ENCODE assay signal across 15 cellular contexts in the genomic region with DNA sequence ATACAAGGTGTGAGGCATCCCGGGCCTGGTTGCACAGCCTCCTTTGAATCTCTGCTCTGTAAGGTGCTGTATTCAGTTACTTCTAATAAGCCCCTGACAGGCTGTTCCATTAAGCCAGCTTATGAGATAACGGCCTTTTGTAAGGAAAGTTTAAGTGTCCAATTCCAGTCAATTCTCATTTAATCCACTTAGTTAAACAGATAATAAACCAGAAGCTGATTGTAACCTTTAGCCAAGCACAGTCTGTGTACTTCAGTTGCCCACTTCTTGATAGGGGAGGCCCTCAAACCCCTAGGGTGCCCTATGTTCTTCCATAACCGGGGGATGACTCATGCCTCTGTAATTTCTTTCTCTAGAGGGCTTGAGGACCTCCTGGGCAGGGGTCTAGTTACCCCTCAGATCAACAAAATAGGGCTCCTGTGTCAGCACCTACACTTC.
A peak's percentile ranks its signal among the peaks of the same experiment; 100 is the strongest.
DNase-seq lines count a peak whose midpoint lies in the region; ATAC-seq, FAIRE-seq and TF ChIP-seq lines count a peak whose summit lies in the region.
"Had no signal": no experiment of that assay in that cellular context is flagged by ENCODE, and none has a peak within 500 bp of the region (broad histone marks: within the 10 kb centered on the region; RNA-seq: fewer than 3 reads in every experiment).

No MANE protein-coding gene starts in this region.

- H3K4me3 Mint-ChIP-seq in GM23338 (no peak overlapping the region), astrocyte (ENCODE audit: unreplicated experiment) (no peak overlapping the region)
- H3K4me3 Mint-ChIP-seq: CD4-positive, alpha-beta memory T cell had no signal

- no peak overlapping the region for H2BK5ac ChIP-seq in mesenchymal stem cell (ENCODE audit: low read depth, low read length, poor library complexity, severe bottlenecking)

- H3K9me3 ChIP-seq in astrocyte (ENCODE audit: insufficient read depth, low read depth, low read length), result no peaks in the 10 kb centered on the region
- H3K9me3 ChIP-seq in mesenchymal stem cell (ENCODE audit: control insufficient read depth, low read length), result no peaks in the 10 kb centered on the region
- no peaks in the 10 kb centered on the region for H3K9me3 ChIP-seq in lower lobe of right lung
- H3K9me3 ChIP-seq: thyroid gland had no signal

- H3K79me2 ChIP-seq in GM23338 (replicated peaks; ENCODE audit: insufficient read depth), result no peaks in the 10 kb centered on the region
- no peaks in the 10 kb centered on the region for H3K79me2 ChIP-seq in astrocyte (ENCODE audit: insufficient read depth, low read length)

- peaks cover 2% of the 10 kb centered on the region for H3K27me3 Mint-ChIP-seq in GM23338 (ENCODE audit: insufficient read depth, low read depth, poor library complexity)
- no peaks in the 10 kb centered on the region for H3K27me3 Mint-ChIP-seq in astrocyte (ENCODE audit: low read depth, unreplicated experiment)
- H3K27me3 Mint-ChIP-seq: CD4-positive, alpha-beta memory T cell had no signal

- H3K36me3 Mint-ChIP-seq in GM23338 (ENCODE audit: low read depth) (no peaks in the 10 kb centered on the region), astrocyte (ENCODE audit: low read depth, unreplicated experiment) (no peaks in the 10 kb centered on the region)

- no peak overlapping the region for H2BK12ac ChIP-seq in mesenchymal stem cell (ENCODE audit: low read length in 2 of 2)

- 46% methylated on average over 3 of the region's 3 CpGs for WGBS in mesenchymal stem cell

- intact Hi-C loops in lower lobe of right lung (cut with DNase I), result no loop called here

- H3K27me3 ChIP-seq in GM23338 (ENCODE audit: insufficient read depth), result no peaks in the 10 kb centered on the region
- H3K27me3 ChIP-seq in astrocyte (ENCODE audit: insufficient read depth, low read length), result no peaks in the 10 kb centered on the region
- no peaks in the 10 kb centered on the region for H3K27me3 ChIP-seq in mesenchymal stem cell (ENCODE audit: control insufficient read depth in 1 of 2, insufficient read depth in 1 of 2, low read length in 2 of 2)
- no peaks in the 10 kb centered on the region for H3K27me3 ChIP-seq in lower lobe of right lung (ENCODE audit: low read depth)
- H3K27me3 ChIP-seq: thyroid gland had no signal

- H3K18ac ChIP-seq in mesenchymal stem cell (ENCODE audit: low read depth in 1 of 2, low read length in 2 of 2), result no peak overlapping the region

- no peaks in the 10 kb centered on the region for H3F3A ChIP-seq in GM23338 (replicated peaks; ENCODE audit: low read depth)

- H3K4me2 ChIP-seq in GM23338, result no peak overlapping the region
- peak overlapping the region; percentile 30 for H3K4me2 ChIP-seq in astrocyte (ENCODE audit: low read length)
- H3K4me2 ChIP-seq in mesenchymal stem cell (ENCODE audit: low read length, poor library complexity, severe bottlenecking), result no peak overlapping the region

- peaks cover 20% of the 10 kb centered on the region for H3K4me1 Mint-ChIP-seq in GM23338
- peaks cover 6% of the 10 kb centered on the region for H3K4me1 Mint-ChIP-seq in astrocyte (ENCODE audit: low read depth, unreplicated experiment)
- H3K4me1 Mint-ChIP-seq: CD4-positive, alpha-beta memory T cell had no signal

- DNase-seq in GM23338 (ENCODE audit: low spot score) (peak; percentile 36), NCI-H128 (lab: John Stamatoyannopoulos, UW; ENCODE audit: unreplicated experiment) (peak; percentile 4), astrocyte (ENCODE audit: low read depth) (peak; percentile 8), mesenchymal stem cell (peak; percentile 16), lower lobe of right lung (no peak)
- DNase-seq: activated naive CD4-positive, alpha-beta T cell treated with Interleukin-2 at 50 U/mL for 16 hours; CD4-positive, alpha-beta memory T cell; occipital lobe; SIG-M5; stimulated activated CD4-positive, alpha-beta T cell treated with anti-CD3 and anti-CD28 coated beads, Interleukin-12 subunit alpha, Interleukin-12 subunit beta, amount 100 ng/mL, for 4 hours; thyroid gland had no signal

- no peak overlapping the region for H3K4me3 ChIP-seq in GM23338
- H3K4me3 ChIP-seq in astrocyte (ENCODE audit: insufficient read depth, low read depth, low read length), result no peak overlapping the region
- H3K4me3 ChIP-seq in mesenchymal stem cell (ENCODE audit: insufficient read depth in 1 of 2, low read depth in 1 of 2, low read length in 2 of 2), result no peak overlapping the region
- no peak overlapping the region for H3K4me3 ChIP-seq in lower lobe of right lung
- H3K4me3 ChIP-seq: thyroid gland had no signal

- H3K9me3 Mint-ChIP-seq in GM23338, result no peaks in the 10 kb centered on the region
- no peaks in the 10 kb centered on the region for H3K9me3 Mint-ChIP-seq in astrocyte (ENCODE audit: unreplicated experiment)

- H3K9me2 ChIP-seq in GM23338 (ENCODE audit: insufficient read depth), result no peaks in the 10 kb centered on the region

- no peak overlapping the region for H2BK15ac ChIP-seq in mesenchymal stem cell (ENCODE audit: low read depth, poor library complexity, severe bottlenecking)

- no peaks in the 10 kb centered on the region for H3K36me3 ChIP-seq in GM23338 (ENCODE audit: insufficient read depth)
- H3K36me3 ChIP-seq in astrocyte (ENCODE audit: insufficient read depth, low read length), result no peaks in the 10 kb centered on the region
- H3K36me3 ChIP-seq in mesenchymal stem cell (ENCODE audit: control insufficient read depth in 1 of 2, insufficient read depth in 2 of 2, low read depth in 1 of 2, low read length in 2 of 2), result peaks cover 0 to 3% of the 10 kb centered on the region in 2 experiments
- no peaks in the 10 kb centered on the region for H3K36me3 ChIP-seq in lower lobe of right lung
- H3K36me3 ChIP-seq: thyroid gland had no signal

- H2AFZ ChIP-seq in GM23338, result no peak overlapping the region
- no peak overlapping the region for H2AFZ ChIP-seq in astrocyte (ENCODE audit: low read depth, low read length)
- no peak overlapping the region for H2AFZ ChIP-seq in mesenchymal stem cell (ENCODE audit: low read depth, low read length)

- no peak overlapping the region for H3K4ac ChIP-seq in mesenchymal stem cell (ENCODE audit: low read depth in 1 of 2, low read length in 2 of 2)

- no peak overlapping the region for H2BK120ac ChIP-seq in mesenchymal stem cell (ENCODE audit: low read depth, low read length)

- FAIRE-seq in astrocyte (lab: Jason Lieb, UNC), result no peak
- FAIRE-seq: TTC549 had no signal

- TF ChIP-seq CTCF in GM23338 (conservative IDR thresholded peaks at IDR 0.05; ENCODE audit: low read depth in 2 of 2), result no peak
- TF ChIP-seq CTCF in astrocyte (IDR thresholded peaks at IDR 0.05; ENCODE audit: insufficient read depth, low read depth, low read length), result no peak
- TF ChIP-seq CTCF in lower lobe of right lung (IDR thresholded peaks at IDR 0.05), result no peak

- no peaks in the 10 kb centered on the region for H3K79me1 ChIP-seq in mesenchymal stem cell (replicated peaks; ENCODE audit: low read length, poor library complexity, severe bottlenecking)

- H3K14ac ChIP-seq in mesenchymal stem cell (ENCODE audit: low read length in 2 of 2), result no peak overlapping the region

- no peak overlapping the region for H3K23ac ChIP-seq in mesenchymal stem cell (ENCODE audit: low read length in 2 of 2)

- no peak overlapping the region for H3K27ac ChIP-seq in GM23338 (ENCODE audit: low read depth)
- H3K27ac ChIP-seq in astrocyte (ENCODE audit: low read depth, low read length), result no peak overlapping the region
- no peak overlapping the region for H3K27ac ChIP-seq in mesenchymal stem cell (ENCODE audit: low read length, poor library complexity, severe bottlenecking)
- H3K27ac ChIP-seq in lower lobe of right lung, result no peak overlapping the region
- H3K27ac ChIP-seq: thyroid gland had no signal

- H3K27ac Mint-ChIP-seq in GM23338, result peak overlapping the region; percentile 55
- H3K27ac Mint-ChIP-seq in astrocyte (ENCODE audit: unreplicated experiment), result no peak overlapping the region
- H3K27ac Mint-ChIP-seq: CD4-positive, alpha-beta memory T cell had no signal

- peak overlapping the region; percentile 49 for H2AK5ac ChIP-seq in mesenchymal stem cell (ENCODE audit: low read length, severe bottlenecking)

- H4K8ac ChIP-seq in mesenchymal stem cell (ENCODE audit: low read length), result no peak overlapping the region

- H3K4me1 ChIP-seq in GM23338 (ENCODE audit: insufficient read depth) (peaks cover 17% of the 10 kb centered on the region), astrocyte (ENCODE audit: insufficient read depth, low read length) (peaks cover 3% of the 10 kb centered on the region), mesenchymal stem cell (ENCODE audit: control insufficient read depth, insufficient read depth, low read depth, low read length) (peaks cover 7% of the 10 kb centered on the region), lower lobe of right lung (no peaks in the 10 kb centered on the region)
- H3K4me1 ChIP-seq: thyroid gland had no signal

- ATAC-seq in GM23338 (peak; percentile 74), GM18873 (IDR thresholded peaks at IDR 0.05; ENCODE audit: low FRiP score, unreplicated experiment) (no peak), HG02678 (IDR thresholded peaks at IDR 0.05; ENCODE audit: unreplicated experiment) (no peak), GM21576 (IDR thresholded peaks at IDR 0.05; ENCODE audit: unreplicated experiment) (no peak), lower lobe of right lung (no peak)

- no peak overlapping the region for H4K91ac ChIP-seq in mesenchymal stem cell (ENCODE audit: low read length)

- H3K9ac ChIP-seq in astrocyte (ENCODE audit: low read length) (no peak overlapping the region), mesenchymal stem cell (ENCODE audit: low read length) (no peak overlapping the region)

- H4K20me1 ChIP-seq in GM23338 (replicated peaks; ENCODE audit: insufficient read depth), result no peaks in the 10 kb centered on the region
- H4K20me1 ChIP-seq in astrocyte (ENCODE audit: insufficient read depth, low read length), result no peaks in the 10 kb centered on the region

TF ChIP-seq in GM23338, 12 proteins besides CTCF, POLR2A, EP300 and RAD21 (continues in another document):
- TF ChIP-seq POLR2AphosphoS5 (IDR thresholded peaks at IDR 0.05; ENCODE audit: low read depth), result no peak
- no peak for TF ChIP-seq ZNF331 (CRISPR knock-in tag; IDR thresholded peaks at IDR 0.05; ENCODE audit: low read depth)
- no peak for TF ChIP-seq JUNB (IDR thresholded peaks at IDR 0.05; ENCODE audit: unreplicated experiment)
